ENCODE assay signal across 8 cellular contexts in the genomic region with DNA sequence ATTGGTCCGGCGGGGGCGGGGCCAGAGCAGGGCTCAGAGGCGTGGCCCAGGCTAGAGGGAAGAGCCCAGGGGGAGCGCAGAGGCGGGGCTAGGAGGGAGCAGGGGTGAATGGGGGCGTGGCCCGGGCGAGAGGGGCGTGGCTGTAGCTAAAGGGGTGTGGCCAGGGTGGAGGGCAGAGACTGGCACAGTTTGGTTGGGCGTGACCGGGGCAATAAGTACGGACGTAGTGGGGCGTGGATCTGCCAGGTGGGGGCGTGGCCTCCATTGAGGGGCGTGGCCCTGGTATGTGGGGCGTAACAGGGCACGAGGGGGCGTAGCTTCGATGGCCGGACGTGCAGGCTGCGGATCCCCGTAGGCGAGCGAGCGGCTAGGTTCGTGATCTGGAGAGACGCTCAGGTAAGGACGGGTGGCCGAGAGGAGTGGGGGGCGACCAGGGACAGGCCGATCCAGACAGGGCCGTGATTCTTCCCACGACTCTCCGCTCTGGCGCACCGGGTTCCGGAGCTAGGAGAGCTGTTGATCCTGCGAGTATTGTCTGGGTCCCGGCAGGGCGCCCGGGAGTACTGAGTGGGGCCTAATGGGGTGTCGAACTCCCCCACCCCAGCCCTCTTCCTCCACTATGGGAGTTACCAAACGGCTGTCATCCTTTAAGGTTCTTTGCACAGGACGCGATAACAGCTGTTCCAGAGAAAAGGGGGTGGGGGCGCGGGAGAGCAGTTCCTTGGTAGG. TPM values are rescaled to one million over a fixed set of nuclear protein-coding genes. Genes with fewer than 3 reads are reported as not detected.
DNase-seq lines count a peak whose midpoint lies in the region; ATAC-seq, FAIRE-seq and TF ChIP-seq lines count a peak whose summit lies in the region.

A gene with protein sequence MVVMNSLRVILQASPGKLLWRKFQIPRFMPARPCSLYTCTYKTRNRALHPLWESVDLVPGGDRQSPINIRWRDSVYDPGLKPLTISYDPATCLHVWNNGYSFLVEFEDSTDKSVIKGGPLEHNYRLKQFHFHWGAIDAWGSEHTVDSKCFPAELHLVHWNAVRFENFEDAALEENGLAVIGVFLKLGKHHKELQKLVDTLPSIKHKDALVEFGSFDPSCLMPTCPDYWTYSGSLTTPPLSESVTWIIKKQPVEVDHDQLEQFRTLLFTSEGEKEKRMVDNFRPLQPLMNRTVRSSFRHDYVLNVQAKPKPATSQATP (plus strand): TSS at position 314 of the 729 bp plus-strand sequence. CDS start 11,754 bp downstream, outside the sequence.

- ATAC-seq in GM21576 (IDR thresholded peaks at IDR 0.05; ENCODE audit: unreplicated experiment) (peak; percentile 95), T-cell (replicated peaks in 1 of 4) (peak; percentile 92 to 96 (median 96))

- H3K9me3 ChIP-seq in left ventricle myocardium inferior (replicated peaks) = no peaks in the 10 kb centered on the region

- H3K36me3 Mint-ChIP-seq in Calu3 (ENCODE audit: insufficient read depth, unreplicated experiment) = peaks cover 9% of the 10 kb centered on the region
- peaks cover 8% of the 10 kb centered on the region for H3K36me3 Mint-ChIP-seq in IgD-negative memory B cell
- H3K36me3 Mint-ChIP-seq in T-cell = peaks cover 13% of the 10 kb centered on the region

- peaks cover 14% of the 10 kb centered on the region for H3K4me1 ChIP-seq in left ventricle myocardium inferior

- no peaks in the 10 kb centered on the region for H3K27me3 ChIP-seq in left ventricle myocardium inferior (ENCODE audit: low read depth)

- BruUV-seq in Calu3 (replicated peaks; lab: Mats Ljungman, UMichigan) = no TSS peak

- no peaks in the 10 kb centered on the region for H3K36me3 ChIP-seq in left ventricle myocardium inferior

- H3K4me3 Mint-ChIP-seq in Calu3 (ENCODE audit: low read depth, unreplicated experiment) (peak within 1 kb of the TSS; percentile 81), IgD-negative memory B cell (peak within 1 kb of the TSS; percentile 86 to 97 (median 96)), T-cell (peak within 1 kb of the TSS; percentile 90 to 91 (median 91))

- H3K27me3 Mint-ChIP-seq in Calu3 (ENCODE audit: unreplicated experiment) (no peaks in the 10 kb centered on the region), IgD-negative memory B cell (no peaks in the 10 kb centered on the region), T-cell (no peaks in the 10 kb centered on the region)

- H3K27ac Mint-ChIP-seq in Calu3 (ENCODE audit: unreplicated experiment) (peak within 1 kb of the TSS; percentile 57), IgD-negative memory B cell (peak within 1 kb of the TSS; percentile 23 to 89 (median 79)), T-cell (peak within 1 kb of the TSS; percentile 82 to 84)

- peak within 1 kb of the TSS; percentile 46 for H3K27ac ChIP-seq in left ventricle myocardium inferior (replicated peaks)

- H3K4me1 Mint-ChIP-seq in Calu3 (ENCODE audit: low read depth, unreplicated experiment) (peaks cover 10% of the 10 kb centered on the region), IgD-negative memory B cell (peaks cover 18 to 25% (median 24%) of the 10 kb centered on the region in 3 donors), T-cell (peaks cover 47 to 54% (median 51%) of the 10 kb centered on the region in 3 donors)

- POLR2A ChIA-PET in T-cell (lab: Charles Lee) = interaction anchor here (0.6 to 4.6 kb wide), 12 partner anchors 9 to 1152 kb away, joined by 3 to 48 read pairs (median 5); a partner anchor contains a TSS

- no peak for TF ChIP-seq CTCF in Calu3 (IDR thresholded peaks at IDR 0.05; ENCODE audit: unreplicated experiment)
- no peak for TF ChIP-seq CTCF in left ventricle myocardium inferior (IDR thresholded peaks at IDR 0.05; ENCODE audit: borderline replicate concordance)

- H3K9me3 Mint-ChIP-seq in Calu3 (ENCODE audit: low read depth, unreplicated experiment) (no peaks in the 10 kb centered on the region), IgD-negative memory B cell (no peaks in the 10 kb centered on the region), T-cell (no peaks in the 10 kb centered on the region)

- DNase-seq in Calu3 = peak; percentile 99
- peak; percentile 86 to 100 (median 94) for DNase-seq in T-cell
- peak; percentile 23 for DNase-seq in amniotic stem cell (lab: John Stamatoyannopoulos, UW)
- DNase-seq in left ventricle myocardium inferior = peak; percentile 90
- peak; percentile 78 for DNase-seq in putamen (ENCODE audit: low spot score)
- peak; percentile 6 for DNase-seq in urothelium cell line (ENCODE audit: low spot score)

- peak within 1 kb of the TSS; percentile 70 for H3K4me3 ChIP-seq in left ventricle myocardium inferior

- FAIRE-seq in urothelium cell line (lab: Jason Lieb, UNC) = no peak

- CTCF ChIA-PET in Calu3 (lab: Charles Lee) (interaction anchor here (1.0 kb wide), 2 partner anchors 13 to 385 kb away, joined by 3 read pairs; no protein-coding TSS in a partner anchor), T-cell (lab: Charles Lee) (interaction anchor here (0.9 to 2.6 kb wide), 8 partner anchors 12 to 63 kb away, joined by 3 to 19 read pairs (median 4); no protein-coding TSS in a partner anchor)

- intact Hi-C loops in Calu3 (cut with micrococcal nuclease; ENCODE audit: unreplicated experiment) (no loop called here), left ventricle myocardium inferior (cut with micrococcal nuclease) (no loop called here)

RNA-seq across cellular contexts. Expression of the gene that starts here (rescaled TPM):
- total RNA-seq in Calu3 (2022) (5.6 and 6.4 TPM in 2 replicates), T-cell (10 to 100 TPM; 34.2 to 80.9 (median 44.6) TPM), left ventricle myocardium inferior (3.2 TPM)
- polyA plus RNA-seq in IgD-negative memory B cell = 25.0 TPM

Comparison
In these comparisons a context has a peak if more than half of its experiments do, and no peak if none do; other contexts are left out.
1. Peak in every context shown above with its lines: DNase-seq, ATAC-seq, H3K4me3 ChIP-seq and H3K27ac ChIP-seq.
2. DNase-seq: peak in every context shown above with its lines; median percentile 99 in Calu3; 94 in T-cell; 90 in left ventricle myocardium inferior; 78 in putamen; 23 in amniotic stem cell; 6 in urothelium cell line.